ENCODE assay signal across 7 cellular contexts in genomic region chr16:2858245-2859025, GRCh38. TPM values are rescaled to one million over a fixed set of nuclear protein-coding genes. Genes with fewer than 3 reads are reported as not detected.
A peak's percentile ranks its signal among the peaks of the same experiment; 100 is the strongest.
DNase-seq lines count a peak whose midpoint lies in the region; ATAC-seq and TF ChIP-seq lines count a peak whose summit lies in the region.
"Had no signal": no experiment of that assay in that cellular context is flagged by ENCODE, and none has a peak within 500 bp of the region (broad histone marks: within the 10 kb centered on the region; RNA-seq: fewer than 3 reads in every experiment).

No MANE protein-coding gene starts in this region.

- peaks cover 5% of the 10 kb centered on the region for H3K4me1 Mint-ChIP-seq in activated naive CD4-positive, alpha-beta T cell treated with anti-CD3 and anti-CD28 coated beads, Interleukin-2, amount 10 ng/mL, durations not matched to agents 7 days and 5 days

- H3K9me3 Mint-ChIP-seq in activated naive CD4-positive, alpha-beta T cell treated with anti-CD3 and anti-CD28 coated beads, Interleukin-2, amount 50 U/mL, for 72 hours, result peaks cover 9 to 15% of the 10 kb centered on the region in 2 donors
- peaks cover 24% of the 10 kb centered on the region for H3K9me3 Mint-ChIP-seq in activated naive CD4-positive, alpha-beta T cell treated with anti-CD3 and anti-CD28 coated beads, Interleukin-2, amount 10 ng/mL, durations not matched to agents 7 days and 5 days

- no peak for TF ChIP-seq POLR2A in esophagus squamous epithelium (IDR thresholded peaks at IDR 0.05)

- intact Hi-C loops in esophagus squamous epithelium (cut with DNase I), result no loop called here
- intact Hi-C loops in upper lobe of right lung (cut with DNase I), result no loop called here

- H3K4me3 ChIP-seq in esophagus squamous epithelium (peak overlapping the region; percentile 48 to 67 (median 54)), upper lobe of right lung (peak overlapping the region; percentile 43)

- H3K27me3 ChIP-seq in esophagus squamous epithelium (peaks cover 0 to 69% (median 0%) of the 10 kb centered on the region in 4 donors), upper lobe of right lung (peaks cover 25% of the 10 kb centered on the region)

- H3K27me3 Mint-ChIP-seq in activated naive CD4-positive, alpha-beta T cell treated with anti-CD3 and anti-CD28 coated beads, Interleukin-2, amount 10 ng/mL, durations not matched to agents 7 days and 5 days, result peaks cover 55% of the 10 kb centered on the region

- H3K27ac Mint-ChIP-seq in activated naive CD4-positive, alpha-beta T cell treated with anti-CD3 and anti-CD28 coated beads, Interleukin-2, amount 50 U/mL, for 72 hours, result no peak overlapping the region
- no peak overlapping the region for H3K27ac Mint-ChIP-seq in activated naive CD4-positive, alpha-beta T cell treated with anti-CD3 and anti-CD28 coated beads, Interleukin-2, amount 10 ng/mL, durations not matched to agents 7 days and 5 days

- peaks cover 10 to 17% of the 10 kb centered on the region in 2 donors for H3K36me3 Mint-ChIP-seq in activated naive CD4-positive, alpha-beta T cell treated with anti-CD3 and anti-CD28 coated beads, Interleukin-2, amount 50 U/mL, for 72 hours
- H3K36me3 Mint-ChIP-seq in activated naive CD4-positive, alpha-beta T cell treated with anti-CD3 and anti-CD28 coated beads, Interleukin-2, amount 10 ng/mL, durations not matched to agents 7 days and 5 days, result peaks cover 4% of the 10 kb centered on the region

- H3K36me3 ChIP-seq in esophagus squamous epithelium, result peaks cover 0 to 20% (median 0%) of the 10 kb centered on the region in 3 donors
- H3K36me3 ChIP-seq in upper lobe of right lung, result no peaks in the 10 kb centered on the region

- H3K4me1 ChIP-seq in esophagus squamous epithelium (peaks cover 9 to 41% (median 11%) of the 10 kb centered on the region in 3 donors), upper lobe of right lung (no peaks in the 10 kb centered on the region)

- no peak overlapping the region for H3K4me3 Mint-ChIP-seq in activated naive CD4-positive, alpha-beta T cell treated with anti-CD3 and anti-CD28 coated beads, Interleukin-2, amount 10 ng/mL, durations not matched to agents 7 days and 5 days

- CTCF ChIA-PET in activated naive CD4-positive, alpha-beta T cell treated with anti-CD3 and anti-CD28 coated beads, Interleukin-2, amount 10 ng/mL, durations not matched to agents 7 days and 5 days (lab: Charles Lee), result interaction anchor here (1.2 kb wide), 1 partner anchor 10 kb away, joined by 3 read pairs; no protein-coding TSS in a partner anchor

- no peak for DNase-seq in activated naive CD4-positive, alpha-beta T cell treated with anti-CD3 and anti-CD28 coated beads, Interleukin-2, amount 50 U/mL, for 72 hours (ENCODE audit: low spot score in 2 of 2)
- DNase-seq in activated naive CD4-positive, alpha-beta T cell treated with anti-CD3 and anti-CD28 coated beads, Interleukin-2, amount 10 ng/mL, durations not matched to agents 7 days and 5 days, result no peak
- DNase-seq in esophagus squamous epithelium (lab: John Stamatoyannopoulos, UW) (no peak), upper lobe of right lung (peak; percentile 93), NCI-H446 (lab: John Stamatoyannopoulos, UW) (no peak)
- DNase-seq: amniotic stem cell had no signal

- peaks cover 0 to 20% (median 5%) of the 10 kb centered on the region in 3 donors for H3K9me3 ChIP-seq in esophagus squamous epithelium
- H3K9me3 ChIP-seq in upper lobe of right lung, result no peaks in the 10 kb centered on the region

- 7 to 25% methylated on average over 2 to 5 of the region's 23 CpGs for WGBS in esophagus squamous epithelium, 2 donors

- TF ChIP-seq CTCF in esophagus squamous epithelium (IDR thresholded peaks at IDR 0.05), result peak in 4 of 6 experiments; percentile 10 to 44 (median 23)
- TF ChIP-seq CTCF in upper lobe of right lung (IDR thresholded peaks at IDR 0.05), result no peak

- peak; percentile 19 to 63 for ATAC-seq in activated naive CD4-positive, alpha-beta T cell treated with anti-CD3 and anti-CD28 coated beads, Interleukin-2, amount 50 U/mL, for 72 hours
- ATAC-seq in upper lobe of right lung, result peak; percentile 93
- no peak for ATAC-seq in GM21390 (IDR thresholded peaks at IDR 0.05; ENCODE audit: unreplicated experiment)

- H3K27ac ChIP-seq in esophagus squamous epithelium, result peak overlapping the region; percentile 85 to 91 (median 88)
- peak overlapping the region; percentile 80 for H3K27ac ChIP-seq in upper lobe of right lung

RNA-seq across cellular contexts. Expression of gene PRSS22, which starts 0.5 kb away (rescaled TPM):
- under 1 TPM in 1 of 2 donors, not detected in 1; 0.34 TPM for total RNA-seq in activated naive CD4-positive, alpha-beta T cell treated with anti-CD3 and anti-CD28 coated beads, Interleukin-2, amount 50 U/mL, for 72 hours
- 100 to 1,000 TPM in 2 of 4 donors, 10 to 100 TPM in 2; 36.6 to 149 (median 113) TPM for total RNA-seq in esophagus squamous epithelium
- 15.2 TPM for total RNA-seq in upper lobe of right lung

RNA-seq across cellular contexts. Expression of gene FLYWCH2, which starts 24.6 kb away (rescaled TPM):
- total RNA-seq in activated naive CD4-positive, alpha-beta T cell treated with anti-CD3 and anti-CD28 coated beads, Interleukin-2, amount 50 U/mL, for 72 hours, result 10 to 100 TPM in 1 of 2 donors, 1 to 10 TPM in 1; 9.4 to 17.4 TPM
- total RNA-seq in esophagus squamous epithelium (10 to 100 TPM; 18.9 to 47.9 (median 39.5) TPM), upper lobe of right lung (29.0 TPM)

RNA-seq across cellular contexts. Expression of gene ZG16B, which starts 28.3 kb away (rescaled TPM):
- total RNA-seq in activated naive CD4-positive, alpha-beta T cell treated with anti-CD3 and anti-CD28 coated beads, Interleukin-2, amount 50 U/mL, for 72 hours, result 1 to 10 TPM in 1 of 2 donors, under 1 TPM in 1; 0.48 to 1.4 TPM
- total RNA-seq in esophagus squamous epithelium, result 10 to 100 TPM in 1 of 4 donors, under 1 TPM in 2, not detected in 1; 0.34 to 38.5 (median 0.44) TPM
- total RNA-seq in upper lobe of right lung, result not detected

RNA-seq across cellular contexts. Expression of gene PRSS21, which starts 41.4 kb away (rescaled TPM):
- total RNA-seq in activated naive CD4-positive, alpha-beta T cell treated with anti-CD3 and anti-CD28 coated beads, Interleukin-2, amount 50 U/mL, for 72 hours, result 1 to 10 TPM; 1.8 to 2.4 TPM
- total RNA-seq in esophagus squamous epithelium (1 to 10 TPM in 1 of 4 donors, not detected in 3; 1.5 TPM), upper lobe of right lung (17.1 TPM)

RNA-seq across cellular contexts. Expression of gene FLYWCH1, which starts 53.3 kb away (rescaled TPM):
- total RNA-seq in activated naive CD4-positive, alpha-beta T cell treated with anti-CD3 and anti-CD28 coated beads, Interleukin-2, amount 50 U/mL, for 72 hours, result 10 to 100 TPM; 28.8 to 55.4 TPM
- 10 to 100 TPM; 25.4 to 52.1 (median 27.1) TPM for total RNA-seq in esophagus squamous epithelium
- 41.3 TPM for total RNA-seq in upper lobe of right lung

Comparison
In these comparisons a context has a peak if more than half of its experiments do, and no peak if none do; other contexts are left out.
1. RNA of gene PRSS22, which starts 0.5 kb away (total RNA-seq): 36.6 to 149 TPM in esophagus squamous epithelium and 15.2 TPM in upper lobe of right lung (single experiment); 0.34 TPM in activated naive CD4-positive, alpha-beta T cell treated with anti-CD3 and anti-CD28 coated beads, Interleukin-2, amount 50 U/mL, for 72 hours; every median in the first group is over 10 times any median in the second.